16 cellular contexts compared by ENCODE assay signal in the genomic region with DNA sequence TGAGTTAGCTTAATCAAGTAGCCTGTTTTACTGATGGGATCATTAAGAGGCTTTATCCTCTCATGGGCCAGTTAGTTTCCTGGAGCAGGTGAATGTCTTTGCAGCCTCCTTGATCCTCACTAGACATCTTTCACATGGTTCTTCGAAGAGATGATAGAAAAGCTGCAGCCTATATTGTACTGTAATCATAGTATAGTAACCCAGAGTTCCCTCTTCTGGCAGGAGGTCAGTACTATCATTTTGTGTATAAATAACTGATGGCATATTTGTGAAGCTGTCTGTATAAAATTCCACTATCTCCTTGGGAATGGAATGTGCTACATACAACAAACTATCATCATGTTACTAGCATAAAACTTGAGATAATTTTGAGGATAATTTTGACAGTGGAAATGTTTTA.
A peak's percentile ranks its signal among the peaks of the same experiment; 100 is the strongest.
DNase-seq lines count a peak whose midpoint lies in the region; ATAC-seq, FAIRE-seq and TF ChIP-seq lines count a peak whose summit lies in the region.
"Had no signal": no experiment of that assay in that cellular context is flagged by ENCODE, and none has a peak within 500 bp of the region (broad histone marks: within the 10 kb centered on the region; RNA-seq: fewer than 3 reads in every experiment).

No MANE protein-coding gene starts in this region.

- no peak for FAIRE-seq in K562 (lab: Jason Lieb, UNC)

- H3K9me1 ChIP-seq in K562 (ENCODE audit: control insufficient read depth, insufficient read depth, low read length): no peaks in the 10 kb centered on the region

- no TSS peak for BruUV-seq in K562 (replicated peaks; lab: Mats Ljungman, UMichigan)

- H3K27ac Mint-ChIP-seq in stimulated activated naive CD8-positive, alpha-beta T cell treated with anti-CD3 and anti-CD28 coated beads, Interleukin-15, amount 100 ng/mL, for 72 hours: no peak overlapping the region
- H3K27ac Mint-ChIP-seq: CD14-positive monocyte; naive thymus-derived CD8-positive, alpha-beta T cell; T-helper 1 cell treated with Interleukin-12 subunit alpha and Interleukin-12 subunit beta and Interleukin-4 antibody, amounts not matched to agents 30 μg/mL and 1 μg/mL, for 36 hours had no signal

- H3K27ac ChIP-seq in AG04450 (ENCODE audit: low read depth, low read length): no peak overlapping the region
- H3K27ac ChIP-seq in K562 (ENCODE audit: extremely low read depth, low read depth, low read length): no peak overlapping the region
- H3K27ac ChIP-seq: heart right ventricle, right lobe of liver had no signal

- no peaks in the 10 kb centered on the region for H3K36me3 ChIP-seq in K562 (ENCODE audit: control insufficient read depth, insufficient read depth, low read length)
- H3K36me3 ChIP-seq: heart right ventricle, right lobe of liver had no signal

- H2AFZ ChIP-seq in K562 (ENCODE audit: low read depth, low read length): 0 out of 2 replicates have a peak overlapping the region, but pooled peaks have one; percentile 23

- DNase-seq in AG04450 (ENCODE audit: low read depth, low spot score) (no peak), NCI-H748 (lab: John Stamatoyannopoulos, UW; ENCODE audit: unreplicated experiment) (peak; percentile 23), K562 (ENCODE audit: extremely low read depth in 1 of 4, low spot score in 3 of 4) (no peak), NCI-H146 treated with DMSO at 0.1 percent for 48 hours (lab: John Stamatoyannopoulos, UW; ENCODE audit: unreplicated experiment) (no peak), NCI-H2081 treated with DMSO at 0.1 percent for 48 hours (lab: John Stamatoyannopoulos, UW) (no peak)
- no peak for DNase-seq in stimulated activated naive CD8-positive, alpha-beta T cell treated with anti-CD3 and anti-CD28 coated beads, Interleukin-15, amount 100 ng/mL, for 72 hours
- DNase-seq: activated CD4-positive, alpha-beta T cell treated with anti-CD3 and anti-CD28 coated beads, Interleukin-2, amount 50 U/mL, for 1 hour; heart right ventricle; naive thymus-derived CD8-positive, alpha-beta T cell; NCI-H1092; NCI-H774; right lobe of liver had no signal

- no peaks in the 10 kb centered on the region for H3K4me1 Mint-ChIP-seq in stimulated activated naive CD8-positive, alpha-beta T cell treated with anti-CD3 and anti-CD28 coated beads, Interleukin-15, amount 100 ng/mL, for 72 hours
- H3K4me1 Mint-ChIP-seq: naive thymus-derived CD8-positive, alpha-beta T cell had no signal

- peaks cover 8% of the 10 kb centered on the region for H3K27me3 Mint-ChIP-seq in stimulated activated naive CD8-positive, alpha-beta T cell treated with anti-CD3 and anti-CD28 coated beads, Interleukin-15, amount 100 ng/mL, for 72 hours

- in situ Hi-C loops in K562 (cut with MboI): no loop called here

- POLR2A ChIA-PET in AG04450 (lab: Yijun Ruan, JAX) (no interaction called here), K562 (lab: Yijun Ruan, JAX) (interaction anchor here (0.6 to 1.1 kb wide), 2 partner anchors 19 to 26 kb away, joined by 3 read pairs; no protein-coding TSS in a partner anchor)

- no peaks in the 10 kb centered on the region for H3K79me2 ChIP-seq in K562 (ENCODE audit: control insufficient read depth, insufficient read depth, low read length)

- WGBS in K562 (ENCODE audit: insufficient coverage, low coverage, missing lambda C conversion rate): 17% methylated on average over 1 of the region's 1 CpG

- peak; percentile 48 for ATAC-seq in GM19351 (IDR thresholded peaks at IDR 0.05; ENCODE audit: unreplicated experiment)
- peak; percentile 82 for ATAC-seq in K562
- ATAC-seq in HG03280 (IDR thresholded peaks at IDR 0.05; ENCODE audit: unreplicated experiment): no peak
- ATAC-seq in stimulated activated naive CD8-positive, alpha-beta T cell treated with anti-CD3 and anti-CD28 coated beads, Interleukin-15, amount 100 ng/mL, for 72 hours: no peak
- ATAC-seq: naive thymus-derived CD8-positive, alpha-beta T cell; right lobe of liver had no signal

- H3K4me3 Mint-ChIP-seq in stimulated activated naive CD8-positive, alpha-beta T cell treated with anti-CD3 and anti-CD28 coated beads, Interleukin-15, amount 100 ng/mL, for 72 hours: no peak overlapping the region
- H3K4me3 Mint-ChIP-seq: CD14-positive monocyte; naive thymus-derived CD8-positive, alpha-beta T cell; T-helper 1 cell treated with Interleukin-12 subunit alpha and Interleukin-12 subunit beta and Interleukin-4 antibody, amounts not matched to agents 30 μg/mL and 1 μg/mL, for 36 hours had no signal

- no peak overlapping the region for H3K4me3 ChIP-seq in AG04450 (ENCODE audit: low read depth, low read length)
- H3K4me3 ChIP-seq in K562: no peak overlapping the region
- H3K4me3 ChIP-seq: heart right ventricle, right lobe of liver had no signal

- intact Hi-C loops in K562 (cut with micrococcal nuclease): no loop called here

- H3K9me3 Mint-ChIP-seq in stimulated activated naive CD8-positive, alpha-beta T cell treated with anti-CD3 and anti-CD28 coated beads, Interleukin-15, amount 100 ng/mL, for 72 hours: no peaks in the 10 kb centered on the region
- H3K9me3 Mint-ChIP-seq: T-helper 1 cell treated with Interleukin-12 subunit alpha and Interleukin-12 subunit beta and Interleukin-4 antibody, amounts not matched to agents 30 μg/mL and 1 μg/mL, for 36 hours had no signal

- peak; percentile 23 for TF ChIP-seq CTCF in AG04450 (IDR thresholded peaks at IDR 0.05; ENCODE audit: low read depth, low read length)
- peak in 1 of 3 experiments; percentile 17; a peak in 1 of 6 replicates for TF ChIP-seq CTCF in K562 (IDR thresholded peaks at IDR 0.05 in 2 of 3, conservative IDR thresholded peaks at IDR 0.05 in 1 of 3; ENCODE audit: insufficient read depth in 2 of 3, low read depth in 1 of 3, low read length in 3 of 3)

- no peaks in the 10 kb centered on the region for H3K27me3 ChIP-seq in AG04450 (ENCODE audit: control insufficient read depth, insufficient read depth, low read length)
- H3K27me3 ChIP-seq in K562 (ENCODE audit: control insufficient read depth in 2 of 2, insufficient read depth in 2 of 2, low read length in 2 of 2): no peaks in the 10 kb centered on the region
- H3K27me3 ChIP-seq: heart right ventricle, right lobe of liver had no signal

- CTCF ChIA-PET in AG04450 (lab: Charles Lee) (interaction anchor here (0.6 to 2.0 kb wide), 4 partner anchors 299 to 383 kb away, joined by 3 to 13 read pairs (median 4); no protein-coding TSS in a partner anchor), K562 (lab: Yijun Ruan, JAX; ENCODE audit: low intra/inter-chr PET ratio) (no interaction called here)

- TF ChIP-seq EP300 in K562 (IDR thresholded peaks at IDR 0.05; ENCODE audit: low read length): no peak

- H4K20me1 ChIP-seq in K562 (replicated peaks; ENCODE audit: control insufficient read depth, insufficient read depth, low read length): no peaks in the 10 kb centered on the region

- H3K9ac ChIP-seq in K562 (ENCODE audit: insufficient read depth in 1 of 2, low read depth in 2 of 2, low read length in 2 of 2): no peak overlapping the region

- no peak for TF ChIP-seq RAD21 in K562 (CRISPR knock-in tag; conservative IDR thresholded peaks at IDR 0.05 in 1 of 2, IDR thresholded peaks at IDR 0.05 in 1 of 2)

- H3K9me3 ChIP-seq in AG04450 (ENCODE audit: control insufficient read depth, insufficient read depth, low read length): no peaks in the 10 kb centered on the region
- no peaks in the 10 kb centered on the region for H3K9me3 ChIP-seq in K562 (replicated peaks; ENCODE audit: control insufficient read depth, insufficient read depth, low read depth, low read length)
- H3K9me3 ChIP-seq: heart right ventricle, right lobe of liver had no signal

- no peak overlapping the region for H3K4me2 ChIP-seq in K562 (ENCODE audit: insufficient read depth, low read length)

- no peak for TF ChIP-seq POLR2A in K562 (conservative IDR thresholded peaks at IDR 0.05)

- H3K4me1 ChIP-seq in K562 (replicated peaks in 1 of 2; ENCODE audit: control insufficient read depth in 2 of 2, insufficient read depth in 2 of 2, low read length in 2 of 2): no peaks in the 10 kb centered on the region
- H3K4me1 ChIP-seq: right lobe of liver had no signal

TF ChIP-seq in K562, 482 proteins besides CTCF, POLR2A, EP300 and RAD21:
- TF ChIP-seq KDM1A (IDR thresholded peaks at IDR 0.05) (no peak), RBBP5 (IDR thresholded peaks at IDR 0.05; ENCODE audit: borderline replicate concordance, insufficient read depth, low read length, poor library complexity, severe bottlenecking) (no peak), ADNP (tag; IDR thresholded peaks at IDR 0.05) (no peak)
- TF ChIP-seq, protein P1, sequence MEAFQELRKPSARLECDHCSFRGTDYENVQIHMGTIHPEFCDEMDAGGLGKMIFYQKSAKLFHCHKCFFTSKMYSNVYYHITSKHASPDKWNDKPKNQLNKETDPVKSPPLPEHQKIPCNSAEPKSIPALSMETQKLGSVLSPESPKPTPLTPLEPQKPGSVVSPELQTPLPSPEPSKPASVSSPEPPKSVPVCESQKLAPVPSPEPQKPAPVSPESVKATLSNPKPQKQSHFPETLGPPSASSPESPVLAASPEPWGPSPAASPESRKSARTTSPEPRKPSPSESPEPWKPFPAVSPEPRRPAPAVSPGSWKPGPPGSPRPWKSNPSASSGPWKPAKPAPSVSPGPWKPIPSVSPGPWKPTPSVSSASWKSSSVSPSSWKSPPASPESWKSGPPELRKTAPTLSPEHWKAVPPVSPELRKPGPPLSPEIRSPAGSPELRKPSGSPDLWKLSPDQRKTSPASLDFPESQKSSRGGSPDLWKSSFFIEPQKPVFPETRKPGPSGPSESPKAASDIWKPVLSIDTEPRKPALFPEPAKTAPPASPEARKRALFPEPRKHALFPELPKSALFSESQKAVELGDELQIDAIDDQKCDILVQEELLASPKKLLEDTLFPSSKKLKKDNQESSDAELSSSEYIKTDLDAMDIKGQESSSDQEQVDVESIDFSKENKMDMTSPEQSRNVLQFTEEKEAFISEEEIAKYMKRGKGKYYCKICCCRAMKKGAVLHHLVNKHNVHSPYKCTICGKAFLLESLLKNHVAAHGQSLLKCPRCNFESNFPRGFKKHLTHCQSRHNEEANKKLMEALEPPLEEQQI (IDR thresholded peaks at IDR 0.05): peak; percentile 27; the same call in 1 of the 2 replicates
TF ChIP-seq in K562: peak in this region for 1.

Comparison
In these comparisons a context has a peak if more than half of its experiments do, and no peak if none do; other contexts are left out.
1. ATAC-seq: peak in GM19351 (single experiment) and K562 (single experiment); none in HG03280 (single experiment) and stimulated activated naive CD8-positive, alpha-beta T cell treated with anti-CD3 and anti-CD28 coated beads, Interleukin-15, amount 100 ng/mL, for 72 hours (single experiment).